Comparison of ENCODE assay signal across 1 cellular context in the genomic region with DNA sequence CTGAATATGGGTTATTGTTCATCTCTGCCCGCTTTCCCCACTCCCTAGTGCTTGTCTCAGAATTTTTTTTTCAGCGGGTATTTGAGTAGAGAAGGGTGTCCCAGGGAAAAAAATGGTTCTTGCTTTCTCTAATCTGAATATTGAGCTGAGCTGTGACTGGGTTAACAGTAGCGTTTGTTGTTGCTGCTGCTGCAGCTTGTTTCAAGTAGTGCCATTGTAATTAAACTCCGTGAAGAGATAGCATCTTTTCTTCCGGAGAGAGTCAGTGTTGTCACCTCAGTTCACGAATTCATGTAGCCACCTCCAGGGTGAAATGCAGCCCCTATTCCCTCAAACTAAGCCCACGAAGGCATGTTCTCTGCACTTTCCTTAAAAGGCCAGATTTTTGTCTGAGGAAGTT.
TF ChIP-seq lines count a peak whose summit lies in the region.

No MANE protein-coding gene starts in this region.

TF ChIP-seq in K562, 482 proteins besides CTCF, POLR2A, EP300 and RAD21 (continued from another document):
- no peak for TF ChIP-seq ZBTB34 (CRISPR knock-in tag; IDR thresholded peaks at IDR 0.05)
- no peak for TF ChIP-seq MYC (IDR thresholded peaks at IDR 0.05; ENCODE audit: low read depth, low read length)
- TF ChIP-seq MYC (CRISPR knock-in tag; IDR thresholded peaks at IDR 0.05; ENCODE audit: borderline replicate concordance, low read depth): 0 out of 2 replicates have a peak, but pooled peaks have one; percentile 12
- no peak for TF ChIP-seq CBX5 (IDR thresholded peaks at IDR 0.05; ENCODE audit: borderline replicate concordance, low read depth)
- TF ChIP-seq ETV1 (tag; conservative IDR thresholded peaks at IDR 0.05; ENCODE audit: low read depth): peak; percentile 91
- no peak for TF ChIP-seq ILK (tag; IDR thresholded peaks at IDR 0.05; ENCODE audit: borderline replicate concordance, low read depth)
- TF ChIP-seq SRSF9 (IDR thresholded peaks at IDR 0.05; ENCODE audit: borderline replicate concordance, low read depth, low read length): no peak
- no peak for TF ChIP-seq NCOA6 (IDR thresholded peaks at IDR 0.05)
- TF ChIP-seq ATF1 (CRISPR knock-in tag; IDR thresholded peaks at IDR 0.05): no peak
- no peak for TF ChIP-seq ATF1 (tag; IDR thresholded peaks at IDR 0.05)
TF ChIP-seq in K562: peak in this region for 29.
